In the genomic region with DNA sequence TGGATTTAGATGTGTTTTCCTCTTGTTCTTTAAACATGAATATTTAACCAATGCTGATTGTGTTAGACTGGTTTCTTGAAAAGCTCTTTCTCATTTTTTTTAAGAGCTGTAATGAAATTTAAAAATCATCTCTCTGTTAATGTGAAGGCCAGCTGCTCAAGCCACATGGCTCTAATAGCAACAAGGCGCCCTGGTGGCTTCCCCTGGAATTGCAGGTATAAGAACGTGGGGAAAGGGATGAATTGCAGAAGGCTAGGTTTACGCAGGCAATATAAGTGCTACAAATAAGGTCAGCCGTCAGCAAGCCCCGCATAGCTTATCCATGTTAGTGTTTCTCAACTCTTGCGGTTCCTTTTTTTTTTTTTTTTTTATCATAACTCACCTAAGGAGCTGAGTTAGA, we compare ENCODE assay signal across 8 cellular contexts.
DNase-seq lines count a peak whose midpoint lies in the region; ATAC-seq and TF ChIP-seq lines count a peak whose summit lies in the region.

No MANE protein-coding gene starts in this region.

- no peaks in the 10 kb centered on the region for H3K27me3 ChIP-seq in tibial nerve

- no peak for TF ChIP-seq EP300 in tibial nerve (IDR thresholded peaks at IDR 0.05)

- H3K4me1 Mint-ChIP-seq in CD14-positive monocyte = peaks cover 10% of the 10 kb centered on the region
- no peaks in the 10 kb centered on the region for H3K4me1 Mint-ChIP-seq in activated T-helper 17 cell treated with anti-CD3 and anti-CD28 coated beads, Interleukin-2, amount 50 U/mL, for 72 hours

- DNase-seq in CD14-positive monocyte (ENCODE audit: low spot score) = peak; percentile 49
- peak; percentile 42 for DNase-seq in NB4 (ENCODE audit: low read depth)
- DNase-seq in fibroblast of the aortic adventitia (ENCODE audit: low read depth) = peak; percentile 10
- no peak for DNase-seq in tibial nerve (ENCODE audit: low spot score in 2 of 2)
- DNase-seq in GOT3 (lab: John Stamatoyannopoulos, UW) = no peak
- no peak for DNase-seq in cerebellar cortex (ENCODE audit: low spot score)

- WGBS in tibial nerve, 2 donors = 72 to 74% methylated on average over 6 of the region's 6 CpGs

- ATAC-seq in GM18868 (IDR thresholded peaks at IDR 0.05; ENCODE audit: unreplicated experiment) = peak; percentile 73
- no peak for ATAC-seq in activated T-helper 17 cell treated with anti-CD3 and anti-CD28 coated beads, Interleukin-2, amount 50 U/mL, for 72 hours (replicated peaks)

- H3K36me3 ChIP-seq in tibial nerve = no peaks in the 10 kb centered on the region

- H3K4me3 ChIP-seq in NB4 (ENCODE audit: low read depth, low read length) = no peak overlapping the region
- no peak overlapping the region for H3K4me3 ChIP-seq in fibroblast of the aortic adventitia (ENCODE audit: low read depth, low read length)
- no peak overlapping the region for H3K4me3 ChIP-seq in tibial nerve

- no peaks in the 10 kb centered on the region for H3K36me3 Mint-ChIP-seq in CD14-positive monocyte
- H3K36me3 Mint-ChIP-seq in activated T-helper 17 cell treated with anti-CD3 and anti-CD28 coated beads, Interleukin-2, amount 50 U/mL, for 72 hours (ENCODE audit: low read depth) = no peaks in the 10 kb centered on the region

- H3K9me3 Mint-ChIP-seq in CD14-positive monocyte = no peaks in the 10 kb centered on the region
- no peaks in the 10 kb centered on the region for H3K9me3 Mint-ChIP-seq in activated T-helper 17 cell treated with anti-CD3 and anti-CD28 coated beads, Interleukin-2, amount 50 U/mL, for 72 hours

- peak; percentile 75 for TF ChIP-seq CTCF in CD14-positive monocyte (IDR thresholded peaks at IDR 0.05)
- TF ChIP-seq CTCF in NB4 (IDR thresholded peaks at IDR 0.05; ENCODE audit: low read depth, low read length) = peak; percentile 49
- peak; percentile 71 for TF ChIP-seq CTCF in fibroblast of the aortic adventitia (IDR thresholded peaks at IDR 0.05; ENCODE audit: insufficient read depth, low read length)
- TF ChIP-seq CTCF in tibial nerve (IDR thresholded peaks at IDR 0.05) = no peak

- H3K27ac ChIP-seq in tibial nerve = no peak overlapping the region

- TF ChIP-seq POLR2A in NB4 (IDR thresholded peaks at IDR 0.05; ENCODE audit: extremely low read depth, insufficient read length) = no peak
- no peak for TF ChIP-seq POLR2A in tibial nerve (IDR thresholded peaks at IDR 0.05)

- H3K4me1 ChIP-seq in tibial nerve = no peaks in the 10 kb centered on the region

- H3K27me3 Mint-ChIP-seq in CD14-positive monocyte (ENCODE audit: low read depth in 3 of 3) = peaks cover 3 to 8% (median 4%) of the 10 kb centered on the region in 3 donors
- H3K27me3 Mint-ChIP-seq in activated T-helper 17 cell treated with anti-CD3 and anti-CD28 coated beads, Interleukin-2, amount 50 U/mL, for 72 hours = peaks cover 13% of the 10 kb centered on the region

- H3K9me3 ChIP-seq in tibial nerve = no peaks in the 10 kb centered on the region

- no peak overlapping the region for H3K27ac Mint-ChIP-seq in CD14-positive monocyte
- H3K27ac Mint-ChIP-seq in activated T-helper 17 cell treated with anti-CD3 and anti-CD28 coated beads, Interleukin-2, amount 50 U/mL, for 72 hours = no peak overlapping the region

- intact Hi-C loops in CD14-positive monocyte (cut with micrococcal nuclease) = no loop called here

- no peak overlapping the region for H3K4me3 Mint-ChIP-seq in CD14-positive monocyte
- no peak overlapping the region for H3K4me3 Mint-ChIP-seq in activated T-helper 17 cell treated with anti-CD3 and anti-CD28 coated beads, Interleukin-2, amount 50 U/mL, for 72 hours

Comparison
In these comparisons a context has a peak if more than half of its experiments do, and no peak if none do; other contexts are left out.
1. DNase-seq: peak in CD14-positive monocyte (single experiment), NB4 (single experiment) and fibroblast of the aortic adventitia (single experiment); none in tibial nerve (0 of 2), GOT3 (single experiment) and cerebellar cortex (single experiment).
2. CTCF ChIP-seq: peak in CD14-positive monocyte (single experiment), NB4 (single experiment) and fibroblast of the aortic adventitia (single experiment); none in tibial nerve (0 of 5).